20 cellular contexts compared by ENCODE assay signal in the genomic region with DNA sequence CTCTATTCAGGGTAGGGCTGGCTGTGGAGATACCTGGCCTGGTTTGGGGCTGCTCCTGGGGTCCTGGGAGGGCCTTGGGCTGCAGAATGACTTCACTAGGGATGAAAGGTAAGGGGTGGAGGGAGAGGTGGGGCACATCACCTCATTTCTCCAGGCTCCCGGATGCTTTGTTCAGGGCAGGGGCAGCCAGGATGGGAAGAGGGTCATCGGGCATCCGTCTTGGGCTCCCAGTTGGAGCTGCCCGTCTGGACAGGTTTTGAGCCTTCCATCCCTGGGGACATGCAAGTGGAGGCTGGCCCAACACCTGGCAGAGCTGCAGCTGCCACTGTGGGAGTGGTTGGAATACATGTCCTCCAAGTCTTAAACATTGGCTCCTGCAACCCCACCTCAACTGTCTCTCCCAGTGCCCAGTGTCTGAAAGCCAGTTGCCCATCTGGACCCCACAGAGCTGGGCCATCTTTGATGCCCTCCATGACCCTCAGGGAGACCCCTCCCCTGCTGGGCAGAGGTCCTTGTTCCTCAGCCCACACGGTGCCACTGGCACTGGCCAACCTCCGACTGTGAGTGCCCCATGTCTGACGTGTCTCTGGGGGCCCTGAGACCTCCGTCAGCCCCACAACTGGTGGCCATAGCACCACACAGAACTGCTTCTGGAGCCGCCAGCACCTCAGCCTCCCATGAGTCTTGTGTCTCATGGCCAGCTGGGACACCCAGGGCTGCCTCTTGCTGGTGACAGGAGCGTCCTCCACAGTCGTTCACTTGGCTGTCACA.
"Had no signal": no experiment of that assay in that cellular context is flagged by ENCODE, and none has a peak within 500 bp of the region (broad histone marks: within the 10 kb centered on the region; RNA-seq: fewer than 3 reads in every experiment).

No MANE protein-coding gene starts in this region.

- H3K27ac ChIP-seq: hepatocyte, thyroid gland, upper lobe of right lung had no signal

- H3K9me3 ChIP-seq: mucosa of descending colon, thyroid gland, upper lobe of right lung had no signal

- H3K4me3 ChIP-seq: hepatocyte, mucosa of descending colon, thyroid gland, upper lobe of right lung had no signal

- H3K36me3 ChIP-seq: thyroid gland, upper lobe of right lung had no signal

- FAIRE-seq: endometrium, frontal cortex had no signal

- H3K79me2 ChIP-seq: hepatocyte had no signal

- DNase-seq: activated CD4-positive, alpha-beta T cell treated with anti-CD3 and anti-CD28 coated beads for 36 hours; activated CD4-positive, alpha-beta T cell treated with anti-CD3 and anti-CD28 coated beads, Interleukin-2, amount 50 U/mL, for 48 hours; activated naive CD4-positive, alpha-beta T cell treated with Interleukin-2 at 50 U/mL for 16 hours; activated naive CD8-positive, alpha-beta T cell treated with anti-CD3 and anti-CD28 coated beads for 36 hours; activated T-cell treated with anti-CD3 and anti-CD28 coated beads, Interleukin-2, amount 50 U/mL, for 48 hours; effector CD4-positive, alpha-beta T cell; glutamatergic neuron; immature natural killer cell; mesendoderm; naive B cell; stimulated activated CD4-positive, alpha-beta T cell treated with anti-CD3 and anti-CD28 coated beads, Interleukin-4, amount 100 ng/mL, for 1 hour; stimulated activated naive CD8-positive, alpha-beta T cell treated with anti-CD3 and anti-CD28 coated beads, Interleukin-15, Interleukin-2, amounts not matched to agents 100 U/mL and 50 U/mL, for 24 hours; T1000; thyroid gland; upper lobe of right lung had no signal

- H2AFZ ChIP-seq: hepatocyte had no signal

- H3K27me3 ChIP-seq: hepatocyte, thyroid gland, upper lobe of right lung had no signal

- H3K4me2 ChIP-seq: hepatocyte had no signal

- H3K4me1 ChIP-seq: thyroid gland, upper lobe of right lung had no signal

- ATAC-seq: activated CD4-positive, alpha-beta T cell treated with anti-CD3 and anti-CD28 coated beads for 36 hours; mucosa of descending colon; stimulated activated naive CD8-positive, alpha-beta T cell treated with anti-CD3 and anti-CD28 coated beads, Interleukin-15, Interleukin-2, amounts not matched to agents 100 U/mL and 50 U/mL, for 24 hours; upper lobe of right lung; WTC11 had no signal
